In genomic region chr1:111515291-111516007, GRCh38 we compare ENCODE assay signal across 8 cellular contexts. TPM values are rescaled to one million over a fixed set of nuclear protein-coding genes. Genes with fewer than 3 reads are reported as not detected.
A peak's percentile ranks its signal among the peaks of the same experiment; 100 is the strongest.
DNase-seq lines count a peak whose midpoint lies in the region; ATAC-seq, FAIRE-seq and TF ChIP-seq lines count a peak whose summit lies in the region.

No MANE protein-coding gene starts in this region.

- POLR2A ChIA-PET in HepG2 (lab: Yijun Ruan, JAX) (no interaction called here), endothelial cell of umbilical vein (lab: Charles Lee) (no interaction called here)

- H3K27me3 ChIP-seq in liver (ENCODE audit: control insufficient read depth in 4 of 4, insufficient read depth in 4 of 4, low read length in 3 of 4) = no peaks in the 10 kb centered on the region
- H3K27me3 ChIP-seq in HepG2 (ENCODE audit: control insufficient read depth in 1 of 2, insufficient read depth in 2 of 2, low read length in 2 of 2) = no peaks in the 10 kb centered on the region
- no peaks in the 10 kb centered on the region for H3K27me3 ChIP-seq in endothelial cell of umbilical vein (ENCODE audit: control insufficient read depth in 2 of 2, insufficient read depth in 2 of 2, low read length in 2 of 2)

- BruUV-seq in HepG2 (replicated peaks; lab: Mats Ljungman, UMichigan) = no TSS peak
- TSS peak; percentile 51 for BruUV-seq in endothelial cell of umbilical vein (replicated peaks; lab: Mats Ljungman, UMichigan)

- H3K36me3 ChIP-seq in liver (ENCODE audit: control insufficient read depth in 4 of 4, insufficient read depth in 3 of 4, low read depth in 1 of 4, low read length in 3 of 4) (no peaks in the 10 kb centered on the region), HepG2 (replicated peaks in 1 of 2; ENCODE audit: control insufficient read depth in 1 of 2, insufficient read depth in 2 of 2, low read length in 2 of 2) (no peaks in the 10 kb centered on the region), endothelial cell of umbilical vein (ENCODE audit: control insufficient read depth in 2 of 2, extremely low read depth in 1 of 2, insufficient read depth in 2 of 2, low read length in 2 of 2) (peaks cover 0 to 1% of the 10 kb centered on the region in 2 experiments)

- H3K9ac ChIP-seq in liver (ENCODE audit: low read depth in 1 of 2, low read length in 2 of 2) (no peak overlapping the region), HepG2 (ENCODE audit: insufficient read depth, low read depth, low read length) (no peak overlapping the region), endothelial cell of umbilical vein (replicated peaks; ENCODE audit: extremely low read depth, insufficient read depth, low read length) (peak overlapping the region; percentile 52)

- H3K4me3 Mint-ChIP-seq in T-helper 17 cell (peak overlapping the region; percentile 68), natural killer cell (peak overlapping the region; percentile 85)

- in situ Hi-C loops in HepG2 (cut with HindIII; ENCODE audit: extremely low pct_ligation_motif_present, low pct_unique_long_range_greater_than_20kb) = no loop called here

- peak overlapping the region; percentile 77 to 83 for H3K27ac ChIP-seq in liver (ENCODE audit: low read depth in 1 of 2, low read length in 2 of 2)
- no peak overlapping the region for H3K27ac ChIP-seq in HepG2 (ENCODE audit: extremely low read length, insufficient read depth, low read length)
- peak overlapping the region; percentile 71 for H3K27ac ChIP-seq in endothelial cell of umbilical vein (ENCODE audit: insufficient read depth, low read depth, low read length)

- H3K4me3 ChIP-seq in liver (ENCODE audit: low read depth in 1 of 3, low read length in 3 of 3) (peak overlapping the region in 1 of 3 donors; percentile 9), HepG2 (replicated peaks in 1 of 3; ENCODE audit: insufficient read depth in 1 of 3, low read depth in 2 of 3, low read length in 3 of 3) (no peak overlapping the region), endothelial cell of umbilical vein (replicated peaks in 1 of 3; ENCODE audit: insufficient read depth in 1 of 3, low read depth in 1 of 3, low read length in 3 of 3) (peak overlapping the region in 2 of 3 experiments; percentile 3 to 15)

- ATAC-seq in HepG2 (no peak), T-helper 17 cell (no peak), natural killer cell (peak; percentile 41 to 60 (median 51)), GM19035 (IDR thresholded peaks at IDR 0.05; ENCODE audit: unreplicated experiment) (no peak), GM19397 (IDR thresholded peaks at IDR 0.05; ENCODE audit: unreplicated experiment) (no peak)

- H3K79me2 ChIP-seq in HepG2 (ENCODE audit: insufficient read depth, low read length) (no peaks in the 10 kb centered on the region), endothelial cell of umbilical vein (ENCODE audit: control insufficient read depth, insufficient read depth, low read length) (no peaks in the 10 kb centered on the region)

- intact Hi-C loops in HepG2 (cut with micrococcal nuclease; ENCODE audit: unreplicated experiment) (no loop called here), endothelial cell of umbilical vein (cut with micrococcal nuclease) (loop anchor here (1.0 to 2.0 kb wide), 3 partner anchors 7 to 103 kb away; partner anchors contain the start of gene RAP1A), natural killer cell (cut with micrococcal nuclease) (no loop called here)

- H3K9me1 ChIP-seq in endothelial cell of umbilical vein (replicated peaks; ENCODE audit: control insufficient read depth, extremely low read depth, insufficient read depth, low read length) = no peaks in the 10 kb centered on the region

- CTCF ChIA-PET in HepG2 (lab: Yijun Ruan, JAX; ENCODE audit: low intra/inter-chr PET ratio, low total read pairs) (no interaction called here), endothelial cell of umbilical vein (lab: Charles Lee) (interaction anchor here (0.9 to 4.5 kb wide), 4 partner anchors 7 to 232 kb away, joined by 3 to 49 read pairs (median 4); no protein-coding TSS in a partner anchor)

- TF ChIP-seq POLR2A in HepG2 (IDR thresholded peaks at IDR 0.05; ENCODE audit: insufficient read depth in 1 of 2, low read depth in 2 of 2, low read length in 2 of 2) (no peak), endothelial cell of umbilical vein (IDR thresholded peaks at IDR 0.05; ENCODE audit: low read depth, low read length) (no peak)

- no peaks in the 10 kb centered on the region for H3K36me3 Mint-ChIP-seq in T-helper 17 cell (ENCODE audit: low read depth)
- H3K36me3 Mint-ChIP-seq in natural killer cell = no peaks in the 10 kb centered on the region

- H4K20me1 ChIP-seq in HepG2 (ENCODE audit: insufficient read depth, low read length) (no peaks in the 10 kb centered on the region), endothelial cell of umbilical vein (replicated peaks; ENCODE audit: control insufficient read depth, extremely low read depth, insufficient read depth, low read length) (no peaks in the 10 kb centered on the region)

- dilution Hi-C loops in endothelial cell of umbilical vein (cut with MboI; ENCODE audit: extremely low pct_ligation_motif_present, low sequenced_read_pairs) = no loop called here

- H3K4me2 ChIP-seq in HepG2 (ENCODE audit: low read depth, low read length) (no peak overlapping the region), endothelial cell of umbilical vein (ENCODE audit: insufficient read depth, low read length) (peak overlapping the region; percentile 58)

- DNase-seq in HepG2 (ENCODE audit: low spot score) (no peak), T-helper 17 cell (no peak), endothelial cell of umbilical vein (ENCODE audit: low read depth, low spot score) (peak; percentile 65), natural killer cell (no peak), GM19240 (ENCODE audit: insufficient read length, low spot score) (no peak)

- TF ChIP-seq CTCF in liver (IDR thresholded peaks at IDR 0.05; ENCODE audit: low read depth, low read length, missing input control) (no peak), HepG2 (CRISPR knock-in tag; IDR thresholded peaks at IDR 0.05) (no peak), endothelial cell of umbilical vein (IDR thresholded peaks at IDR 0.05; ENCODE audit: extremely low read depth in 1 of 2, insufficient read depth in 1 of 2, low read depth in 1 of 2, low read length in 2 of 2) (no peak), natural killer cell (IDR thresholded peaks at IDR 0.05) (no peak)

- TF ChIP-seq RAD21 in liver (IDR thresholded peaks at IDR 0.05) (no peak), HepG2 (CRISPR knock-in tag; IDR thresholded peaks at IDR 0.05) (no peak)

- H3K9me3 Mint-ChIP-seq in natural killer cell = no peaks in the 10 kb centered on the region

- H3K4me1 ChIP-seq in liver (ENCODE audit: control insufficient read depth in 4 of 4, insufficient read depth in 4 of 4, low read length in 3 of 4) (peaks cover 0 to 10% (median 5%) of the 10 kb centered on the region in 4 donors), HepG2 (ENCODE audit: insufficient read depth, low read length) (peaks cover 78% of the 10 kb centered on the region), endothelial cell of umbilical vein (ENCODE audit: control insufficient read depth, extremely low read depth, insufficient read depth, low read length) (peaks cover 28% of the 10 kb centered on the region)

- 54% methylated on average over 40 of the region's 40 CpGs for WGBS in liver
- WGBS in HepG2 (ENCODE audit: low lambda C conversion rate) = 96% methylated on average over 20 of the region's 40 CpGs

- no peak for TF ChIP-seq EP300 in HepG2 (IDR thresholded peaks at IDR 0.05; ENCODE audit: low read depth in 2 of 2, low read length in 2 of 2)
- no peak for TF ChIP-seq EP300 in HepG2 (CRISPR knock-in tag; IDR thresholded peaks at IDR 0.05; ENCODE audit: borderline replicate concordance)

- H3K9me3 ChIP-seq in liver (ENCODE audit: control insufficient read depth in 4 of 4, low read length in 3 of 4) (no peaks in the 10 kb centered on the region), HepG2 (ENCODE audit: low read length) (no peaks in the 10 kb centered on the region), T-helper 17 cell (ENCODE audit: control insufficient read depth, low read length, poor library complexity, severe bottlenecking) (no peaks in the 10 kb centered on the region), endothelial cell of umbilical vein (replicated peaks; ENCODE audit: control insufficient read depth, insufficient read depth, low read length) (no peaks in the 10 kb centered on the region)

- H2AFZ ChIP-seq in HepG2 (ENCODE audit: low read length) (no peak overlapping the region), endothelial cell of umbilical vein (ENCODE audit: low read depth, low read length) (peak overlapping the region; percentile 83)

- H3K27ac Mint-ChIP-seq in T-helper 17 cell = peak overlapping the region; percentile 77
- H3K27ac Mint-ChIP-seq in natural killer cell = peak overlapping the region; percentile 54 to 82

- FAIRE-seq in HepG2 (lab: Jason Lieb, UNC) (no peak), endothelial cell of umbilical vein (lab: Jason Lieb, UNC) (peak; percentile 93)

- H3K27me3 Mint-ChIP-seq in T-helper 17 cell (no peaks in the 10 kb centered on the region), natural killer cell (ENCODE audit: low read depth in 2 of 2) (no peaks in the 10 kb centered on the region)

- H3K4me1 Mint-ChIP-seq in T-helper 17 cell (peaks cover 30% of the 10 kb centered on the region), natural killer cell (peaks cover 28 to 40% of the 10 kb centered on the region in 2 donors)

RNA-seq across cellular contexts. Expression of gene ADORA3, which starts 12.0 kb away (rescaled TPM):
- 1 to 10 TPM; 2.3 to 4.0 TPM for total RNA-seq in liver
- 1 to 10 TPM in 1 of 2 donors, under 1 TPM in 1; 0.97 to 5.6 TPM for polyA plus RNA-seq in liver
- not detected in 2 replicates for total RNA-seq in HepG2 (2016; rRNA removed; fragmentation: Illumina TruSeq; extraction: Trizol)
- not detected in 2 replicates for total RNA-seq in HepG2 (2016; cell fraction: cytosol; rRNA removed; fragmentation: Illumina TruSeq; extraction: Trizol; ENCODE audit: low read depth)
- not detected in 2 replicates for total RNA-seq in HepG2 (2016; cell fraction: insoluble cytoplasmic fraction; rRNA removed; fragmentation: Illumina TruSeq; extraction: Trizol)
- total RNA-seq in HepG2 (2016; cell fraction: membrane; rRNA removed; fragmentation: Illumina TruSeq; extraction: Trizol) = not detected in 2 replicates
- not detected in 2 replicates for total RNA-seq in HepG2 (2016; cell fraction: nucleus; rRNA removed; fragmentation: Illumina TruSeq; extraction: Trizol)
- polyA plus RNA-seq in HepG2 (2011; rRNA removed) = 0.09 TPM in 1 of 2 replicates, not detected in the other
- polyA plus RNA-seq in HepG2 (2011; cell fraction: cytosol; rRNA removed) = 0.04 TPM in 1 of 2 replicates, not detected in the other
- not detected in 2 replicates for polyA plus RNA-seq in HepG2 (2011; cell fraction: nucleus; rRNA removed)
- not detected in 2 replicates for polyA plus RNA-seq in HepG2 (2012)
- polyA plus RNA-seq in HepG2 (2016; cell fraction: cytosol; fragmentation: Illumina TruSeq; extraction: Trizol; ENCODE audit: low read depth) = not detected in 2 replicates
- not detected in 2 replicates for polyA plus RNA-seq in HepG2 (2016; cell fraction: insoluble cytoplasmic fraction; fragmentation: Illumina TruSeq; extraction: Trizol; ENCODE audit: low read depth)
- polyA plus RNA-seq in HepG2 (2016; cell fraction: membrane; fragmentation: Illumina TruSeq; extraction: Trizol; ENCODE audit: low read depth) = not detected in 2 replicates
- polyA plus RNA-seq in HepG2 (2016; cell fraction: nucleus; fragmentation: Illumina TruSeq; extraction: Trizol; ENCODE audit: insufficient read depth, low read depth) = not detected in 2 replicates
- polyA minus RNA-seq in HepG2 (2011; rRNA and poly(A)+ RNA removed; ENCODE audit: low replicate concordance) = 0.44 TPM in 1 of 2 replicates, not detected in the other
- polyA minus RNA-seq in HepG2 (2011; cell fraction: cytosol; rRNA and poly(A)+ RNA removed) = not detected in 2 replicates
- not detected in 2 replicates for polyA minus RNA-seq in HepG2 (2011; cell fraction: nucleus; rRNA and poly(A)+ RNA removed)
- not detected for total RNA-seq in T-helper 17 cell
- 0.31 TPM in 1 of 2 replicates, not detected in the other for total RNA-seq in endothelial cell of umbilical vein
- 0.03 TPM in 1 of 2 replicates, not detected in the other for polyA plus RNA-seq in endothelial cell of umbilical vein
- polyA plus RNA-seq in endothelial cell of umbilical vein (2011; cell fraction: cytosol; rRNA removed) = 0.06 TPM in 1 of 2 replicates, not detected in the other
- polyA plus RNA-seq in endothelial cell of umbilical vein (2011; cell fraction: nucleus; rRNA removed) = 0.26 and 0.31 TPM in 2 replicates
- polyA plus RNA-seq in endothelial cell of umbilical vein (2012) = not detected in 2 replicates
- 0.90 TPM in 1 of 2 replicates, not detected in the other for polyA minus RNA-seq in endothelial cell of umbilical vein
- polyA minus RNA-seq in endothelial cell of umbilical vein (2011; cell fraction: cytosol; rRNA and poly(A)+ RNA removed) = not detected
- 0.48 TPM in 1 of 2 replicates, not detected in the other for polyA minus RNA-seq in endothelial cell of umbilical vein (2011; cell fraction: nucleus; rRNA and poly(A)+ RNA removed)
- total RNA-seq in natural killer cell = under 1 TPM in 1 of 3 donors, not detected in 2; 0.40 TPM

RNA-seq across cellular contexts. Expression of gene TMIGD3, which starts 12.0 kb away (rescaled TPM):
- total RNA-seq in liver (1 to 10 TPM; 2.6 to 5.7 TPM), HepG2 (2016; rRNA removed; fragmentation: Illumina TruSeq; extraction: Trizol) (not detected in 2 replicates), T-helper 17 cell (not detected), endothelial cell of umbilical vein (0.49 TPM in 1 of 2 replicates, not detected in the other), natural killer cell (1 to 10 TPM in 1 of 3 donors, not detected in 2; 1.0 TPM)
- polyA plus RNA-seq in liver (1 to 10 TPM; 3.4 to 5.9 TPM), HepG2 (2011; rRNA removed) (not detected in 2 replicates), endothelial cell of umbilical vein (0.07 and 0.24 TPM in 2 replicates)
- total RNA-seq in HepG2 (2016; cell fraction: cytosol; rRNA removed; fragmentation: Illumina TruSeq; extraction: Trizol; ENCODE audit: low read depth) = not detected in 2 replicates
- not detected in 2 replicates for total RNA-seq in HepG2 (2016; cell fraction: insoluble cytoplasmic fraction; rRNA removed; fragmentation: Illumina TruSeq; extraction: Trizol)
- not detected in 2 replicates for total RNA-seq in HepG2 (2016; cell fraction: membrane; rRNA removed; fragmentation: Illumina TruSeq; extraction: Trizol)
- total RNA-seq in HepG2 (2016; cell fraction: nucleus; rRNA removed; fragmentation: Illumina TruSeq; extraction: Trizol) = not detected in 2 replicates
- 0.13 TPM in 1 of 2 replicates, not detected in the other for polyA plus RNA-seq in HepG2 (2011; cell fraction: cytosol; rRNA removed)
- not detected in 2 replicates for polyA plus RNA-seq in HepG2 (2011; cell fraction: nucleus; rRNA removed)
- polyA plus RNA-seq in HepG2 (2012) = not detected in 2 replicates
- polyA plus RNA-seq in HepG2 (2016; cell fraction: cytosol; fragmentation: Illumina TruSeq; extraction: Trizol; ENCODE audit: low read depth) = not detected in 2 replicates
- polyA plus RNA-seq in HepG2 (2016; cell fraction: insoluble cytoplasmic fraction; fragmentation: Illumina TruSeq; extraction: Trizol; ENCODE audit: low read depth) = not detected in 2 replicates
- not detected in 2 replicates for polyA plus RNA-seq in HepG2 (2016; cell fraction: membrane; fragmentation: Illumina TruSeq; extraction: Trizol; ENCODE audit: low read depth)
- polyA plus RNA-seq in HepG2 (2016; cell fraction: nucleus; fragmentation: Illumina TruSeq; extraction: Trizol; ENCODE audit: insufficient read depth, low read depth) = not detected in 2 replicates
- not detected in 2 replicates for polyA minus RNA-seq in HepG2 (2011; rRNA and poly(A)+ RNA removed; ENCODE audit: low replicate concordance)
- not detected in 2 replicates for polyA minus RNA-seq in HepG2 (2011; cell fraction: cytosol; rRNA and poly(A)+ RNA removed)
- polyA minus RNA-seq in HepG2 (2011; cell fraction: nucleus; rRNA and poly(A)+ RNA removed) = not detected in 2 replicates
- 0.07 and 0.25 TPM in 2 replicates for polyA plus RNA-seq in endothelial cell of umbilical vein (2011; cell fraction: cytosol; rRNA removed)
- polyA plus RNA-seq in endothelial cell of umbilical vein (2011; cell fraction: nucleus; rRNA removed) = 0.28 and 0.43 TPM in 2 replicates
- polyA plus RNA-seq in endothelial cell of umbilical vein (2012) = not detected in 2 replicates
- polyA minus RNA-seq in endothelial cell of umbilical vein = not detected in 2 replicates
- polyA minus RNA-seq in endothelial cell of umbilical vein (2011; cell fraction: cytosol; rRNA and poly(A)+ RNA removed) = not detected
- polyA minus RNA-seq in endothelial cell of umbilical vein (2011; cell fraction: nucleus; rRNA and poly(A)+ RNA removed) = not detected in 2 replicates

RNA-seq across cellular contexts. Expression of gene C1orf162, which starts 41.7 kb away (rescaled TPM):
- total RNA-seq in liver (1 to 10 TPM; 4.0 to 6.4 TPM), HepG2 (2016; rRNA removed; fragmentation: Illumina TruSeq; extraction: Trizol) (0.27 TPM in 1 of 2 replicates, not detected in the other), T-helper 17 cell (10 to 100 TPM; 31.3 to 50.8 TPM), endothelial cell of umbilical vein (0.35 TPM in 2 replicates), natural killer cell (100 to 1,000 TPM in 2 of 3 donors, 10 to 100 TPM in 1; 85.2 to 147 (median 106) TPM)
- polyA plus RNA-seq in liver (10 to 100 TPM; 14.4 to 16.3 TPM), HepG2 (2011; rRNA removed) (0.61 and 0.89 TPM in 2 replicates), endothelial cell of umbilical vein (0.81 and 0.89 TPM in 2 replicates)
- total RNA-seq in HepG2 (2016; cell fraction: cytosol; rRNA removed; fragmentation: Illumina TruSeq; extraction: Trizol; ENCODE audit: low read depth) = not detected in 2 replicates
- total RNA-seq in HepG2 (2016; cell fraction: insoluble cytoplasmic fraction; rRNA removed; fragmentation: Illumina TruSeq; extraction: Trizol) = 0.28 TPM in 1 of 2 replicates, not detected in the other
- 0.10 and 0.12 TPM in 2 replicates for total RNA-seq in HepG2 (2016; cell fraction: membrane; rRNA removed; fragmentation: Illumina TruSeq; extraction: Trizol)
- 0.22 and 0.81 TPM in 2 replicates for total RNA-seq in HepG2 (2016; cell fraction: nucleus; rRNA removed; fragmentation: Illumina TruSeq; extraction: Trizol)
- polyA plus RNA-seq in HepG2 (2011; cell fraction: cytosol; rRNA removed) = 0.15 and 0.34 TPM in 2 replicates
- 2.7 and 3.0 TPM in 2 replicates for polyA plus RNA-seq in HepG2 (2011; cell fraction: nucleus; rRNA removed)
- polyA plus RNA-seq in HepG2 (2012) = 0.66 and 0.83 TPM in 2 replicates
- polyA plus RNA-seq in HepG2 (2016; cell fraction: cytosol; fragmentation: Illumina TruSeq; extraction: Trizol; ENCODE audit: low read depth) = 0.16 and 0.20 TPM in 2 replicates
- polyA plus RNA-seq in HepG2 (2016; cell fraction: insoluble cytoplasmic fraction; fragmentation: Illumina TruSeq; extraction: Trizol; ENCODE audit: low read depth) = not detected in 2 replicates
- 0.19 and 0.20 TPM in 2 replicates for polyA plus RNA-seq in HepG2 (2016; cell fraction: membrane; fragmentation: Illumina TruSeq; extraction: Trizol; ENCODE audit: low read depth)
- 0.85 and 1.2 TPM in 2 replicates for polyA plus RNA-seq in HepG2 (2016; cell fraction: nucleus; fragmentation: Illumina TruSeq; extraction: Trizol; ENCODE audit: insufficient read depth, low read depth)
- polyA minus RNA-seq in HepG2 (2011; rRNA and poly(A)+ RNA removed; ENCODE audit: low replicate concordance) = 0.33 TPM in 1 of 2 replicates, not detected in the other
- not detected in 2 replicates for polyA minus RNA-seq in HepG2 (2011; cell fraction: cytosol; rRNA and poly(A)+ RNA removed)
- polyA minus RNA-seq in HepG2 (2011; cell fraction: nucleus; rRNA and poly(A)+ RNA removed) = 1.4 and 1.9 TPM in 2 replicates
- polyA plus RNA-seq in endothelial cell of umbilical vein (2011; cell fraction: cytosol; rRNA removed) = 0.58 and 0.61 TPM in 2 replicates
- polyA plus RNA-seq in endothelial cell of umbilical vein (2011; cell fraction: nucleus; rRNA removed) = 1.5 TPM in 2 replicates
- polyA plus RNA-seq in endothelial cell of umbilical vein (2012) = 0.23 and 0.34 TPM in 2 replicates
- polyA minus RNA-seq in endothelial cell of umbilical vein = 0.27 and 0.49 TPM in 2 replicates
- not detected for polyA minus RNA-seq in endothelial cell of umbilical vein (2011; cell fraction: cytosol; rRNA and poly(A)+ RNA removed)
- 0.43 and 0.87 TPM in 2 replicates for polyA minus RNA-seq in endothelial cell of umbilical vein (2011; cell fraction: nucleus; rRNA and poly(A)+ RNA removed)

Comparison
In these comparisons a context has a peak if more than half of its experiments do, and no peak if none do; other contexts are left out.
1. H3K4me3 ChIP-seq: peak in endothelial cell of umbilical vein (2 of 3); none in HepG2 (0 of 3).
2. ATAC-seq: peak in natural killer cell (3 of 3); none in HepG2 (single experiment), T-helper 17 cell (single experiment), GM19035 (single experiment) and GM19397 (single experiment).
3. RNA of gene C1orf162, which starts 41.7 kb away (total RNA-seq): 85.2 to 147 TPM in natural killer cell and 31.3 to 50.8 TPM in T-helper 17 cell; 4.0 to 6.4 TPM in liver, 0.35 TPM in endothelial cell of umbilical vein and 0.10 to 0.81 TPM in HepG2; every median in the first group is over 4 times any median in the second.